Comparison of ENCODE assay signal across 14 cellular contexts in the genomic region with DNA sequence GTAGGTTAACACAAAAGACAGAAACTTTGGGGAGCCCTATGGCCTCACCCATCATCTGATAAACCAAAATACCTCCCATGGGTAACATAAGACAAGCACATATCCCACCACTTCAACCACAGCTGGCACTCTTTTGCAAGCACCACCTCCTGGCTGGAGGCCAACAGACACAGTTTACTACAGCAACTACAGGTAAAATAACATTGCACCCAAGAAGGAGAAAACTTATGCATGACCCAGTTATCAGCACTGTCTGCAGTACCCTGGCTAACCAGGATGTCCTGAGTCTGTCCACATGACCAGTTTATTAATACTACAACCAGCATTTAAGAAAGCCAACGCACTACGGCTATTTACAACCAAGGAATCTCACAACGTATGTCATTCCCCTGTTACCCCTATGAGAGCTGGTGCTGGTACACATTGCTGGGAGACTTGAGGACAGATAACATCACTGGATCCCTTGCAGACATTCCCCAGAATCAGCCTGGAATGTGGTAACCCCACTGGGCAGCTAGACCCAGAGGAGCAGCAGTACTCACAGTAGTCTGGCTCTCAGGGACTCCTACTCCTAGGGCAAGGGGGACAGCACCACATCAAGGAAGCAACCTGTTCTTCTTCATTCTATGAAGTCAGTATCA. TPM values are rescaled to one million over a fixed set of nuclear protein-coding genes. Genes with fewer than 3 reads are reported as not detected.
DNase-seq lines count a peak whose midpoint lies in the region; ATAC-seq and TF ChIP-seq lines count a peak whose summit lies in the region.
"Had no signal": no experiment of that assay in that cellular context is flagged by ENCODE, and none has a peak within 500 bp of the region (broad histone marks: within the 10 kb centered on the region; RNA-seq: fewer than 3 reads in every experiment).

No MANE protein-coding gene starts in this region.

- H3K4me1 ChIP-seq in heart left ventricle = peaks cover 0 to 55% (median 33%) of the 10 kb centered on the region in 12 donors
- no peaks in the 10 kb centered on the region for H3K4me1 ChIP-seq in BE2C

- ATAC-seq in heart left ventricle (peak; percentile 35 to 49 (median 37)), HG03354 (IDR thresholded peaks at IDR 0.05; ENCODE audit: poor library complexity, severe bottlenecking, unreplicated experiment) (no peak)
- ATAC-seq: activated CD4-positive, CD25-positive, alpha-beta regulatory T cell treated with anti-CD3 and anti-CD28 coated beads, Interleukin-2, amount 50 U/mL, for 24 hours; stimulated activated naive CD8-positive, alpha-beta T cell treated with anti-CD3 and anti-CD28 coated beads, Interleukin-15, Interleukin-2, amounts not matched to agents 100 U/mL and 50 U/mL, for 24 hours had no signal

- intact Hi-C loops in heart left ventricle (cut with DNase I) = no loop called here

- no peak overlapping the region for H3K27ac ChIP-seq in heart left ventricle

- DNase-seq in DMS53 (lab: John Stamatoyannopoulos, UW) (peak; percentile 10), DMS53 treated with DMSO at 0.1 percent for 48 hours (lab: John Stamatoyannopoulos, UW; ENCODE audit: unreplicated experiment) (no peak), NCI-H345 (lab: John Stamatoyannopoulos, UW) (peak; percentile 43), heart left ventricle (peak in 1 of 5 donors; percentile 36), renal cortical epithelial cell (ENCODE audit: low read depth) (peak; percentile 30), DMS114 treated with DMSO at 0.1 percent for 48 hours (lab: John Stamatoyannopoulos, UW; ENCODE audit: unreplicated experiment) (no peak), BE2C (no peak)
- DNase-seq: 8988T; activated effector memory CD4-positive, alpha-beta T cell treated with Interleukin-2 at 50 U/mL for 16 hours; glutamatergic neuron; NCI-H146; stimulated activated naive CD8-positive, alpha-beta T cell treated with anti-CD3 and anti-CD28 coated beads, Interleukin-15, Interleukin-2, amounts not matched to agents 100 U/mL and 50 U/mL, for 24 hours had no signal

- peaks cover 0 to 11% (median 0%) of the 10 kb centered on the region in 12 donors for H3K9me3 ChIP-seq in heart left ventricle
- no peaks in the 10 kb centered on the region; the same call in 1 of the 2 replicates for H3K9me3 ChIP-seq in BE2C

- H3K36me3 ChIP-seq in heart left ventricle = no peaks in the 10 kb centered on the region
- no peaks in the 10 kb centered on the region for H3K36me3 ChIP-seq in BE2C

- no peaks in the 10 kb centered on the region for H3K27me3 ChIP-seq in heart left ventricle
- H3K27me3 ChIP-seq in BE2C = no peaks in the 10 kb centered on the region

- WGBS in heart left ventricle, 4 donors = 50 to 59% (median 55%) methylated on average over 3 of the region's 3 CpGs

- no peak overlapping the region for H3K4me3 ChIP-seq in heart left ventricle
- no peak overlapping the region for H3K4me3 ChIP-seq in BE2C (ENCODE audit: low read depth, low read length)

- no peak for TF ChIP-seq POLR2A in heart left ventricle (IDR thresholded peaks at IDR 0.05)

- TF ChIP-seq CTCF in heart left ventricle (IDR thresholded peaks at IDR 0.05) (no peak), BE2C (IDR thresholded peaks at IDR 0.05; ENCODE audit: low read depth, low read length) (no peak)

RNA-seq across cellular contexts. Expression of gene ELF2, which starts 32.0 kb away (rescaled TPM):
- total RNA-seq in heart left ventricle = 10 to 100 TPM; 29.7 to 44.2 (median 34.3) TPM
- 10 to 100 TPM; 10.3 to 18.2 TPM for polyA plus RNA-seq in heart left ventricle
- 38.4 and 48.0 TPM in 2 replicates for total RNA-seq in renal cortical epithelial cell
- polyA plus RNA-seq in BE2C (2012; ENCODE audit: insufficient read depth, insufficient read length, low read depth) = 14.0 TPM

Comparison
In these comparisons a context has a peak if more than half of its experiments do, and no peak if none do; other contexts are left out.
1. DNase-seq: peak in DMS53 (single experiment), NCI-H345 (single experiment) and renal cortical epithelial cell (single experiment); none in DMS53 treated with DMSO at 0.1 percent for 48 hours (single experiment), DMS114 treated with DMSO at 0.1 percent for 48 hours (single experiment) and BE2C (single experiment).